30 cellular contexts compared by ENCODE assay signal in genomic region chr11:38013157-38013556, GRCh38.
"Had no signal": no experiment of that assay in that cellular context is flagged by ENCODE, and none has a peak within 500 bp of the region (broad histone marks: within the 10 kb centered on the region; RNA-seq: fewer than 3 reads in every experiment).

No MANE protein-coding gene starts in this region.

- H3K9ac ChIP-seq: neural progenitor cell, parathyroid adenoma had no signal

- H3K27ac ChIP-seq: neural progenitor cell, ovary, parathyroid adenoma, psoas muscle, skin epidermis, spleen, suprapubic skin, testis, tibial artery, transverse colon, upper lobe of right lung, vagina had no signal

- H3K27me3 ChIP-seq: neural progenitor cell, ovary, spleen, suprapubic skin, testis, tibial artery, transverse colon, upper lobe of right lung, vagina had no signal

- H3K4me2 ChIP-seq: neural progenitor cell, smooth muscle cell had no signal

- ATAC-seq: naive thymus-derived CD4-positive, alpha-beta T cell; natural killer cell; psoas muscle; right cardiac atrium; sciatic nerve; stimulated activated memory B cell treated with anti-CD40 and anti-IgM and Interleukin-4, amounts not matched to agents 10 μg/mL and 1 μg/mL and 100 μg/mL, for 72 hours; stimulated activated naive CD8-positive, alpha-beta T cell treated with anti-CD3 and anti-CD28 coated beads, Interleukin-15, amount 100 ng/mL, for 72 hours; stimulated activated naive CD8-positive, alpha-beta T cell treated with anti-CD3 and anti-CD28 coated beads, Interleukin-15, Interleukin-2, amounts not matched to agents 100 U/mL and 50 U/mL, for 24 hours; upper lobe of right lung had no signal

- H3K79me2 ChIP-seq: parathyroid adenoma had no signal

- H3K36me3 ChIP-seq: neural progenitor cell, ovary, spleen, suprapubic skin, tibial artery, transverse colon, upper lobe of right lung, vagina had no signal

- H2AFZ ChIP-seq: neural progenitor cell, parathyroid adenoma had no signal

- H3K4me3 ChIP-seq: neural progenitor cell, ovary, psoas muscle, skin epidermis, smooth muscle cell, spleen, suprapubic skin, testis, tibial artery, transverse colon, upper lobe of right lung, vagina had no signal

- DNase-seq: naive thymus-derived CD4-positive, alpha-beta T cell; natural killer cell; occipital lobe; ovary; posterior cingulate gyrus; psoas muscle; right cardiac atrium; spleen; stimulated activated CD4-positive, alpha-beta T cell treated with anti-CD3 and anti-CD28 coated beads, Interleukin-12 subunit alpha, Interleukin-12 subunit beta, amount 100 ng/mL, for 4 hours; stimulated activated CD4-positive, alpha-beta T cell treated with anti-CD3 and anti-CD28 coated beads, Interleukin-1b, Interleukin-23, amount 100 ng/mL, for 48 hours; stimulated activated CD4-positive, alpha-beta T cell treated with anti-CD3 and anti-CD28 coated beads, Interleukin-4, amount 100 ng/mL, for 1 hour; stimulated activated CD4-positive, alpha-beta T cell treated with anti-CD3 and anti-CD28 coated beads, Interleukin-4, amount 100 ng/mL, for 4 hours; stimulated activated CD8-positive, alpha-beta memory T cell treated with anti-CD3 and anti-CD28 coated beads, Interleukin-4, amount 100 ng/mL, for 48 hours; stimulated activated naive CD4-positive, alpha-beta T cell; stimulated activated naive CD8-positive, alpha-beta T cell treated with anti-CD3 and anti-CD28 coated beads, Interleukin-15, amount 100 ng/mL, for 72 hours; stimulated activated naive CD8-positive, alpha-beta T cell treated with anti-CD3 and anti-CD28 coated beads, Interleukin-15, Interleukin-2, amounts not matched to agents 100 U/mL and 50 U/mL, for 24 hours; substantia nigra; testis; tibial artery; transverse colon; upper lobe of right lung had no signal

- FAIRE-seq: urothelium cell line had no signal

- H3K9me3 ChIP-seq: ovary, psoas muscle, suprapubic skin, testis, tibial artery, transverse colon, upper lobe of right lung, vagina had no signal

- H3K4me1 ChIP-seq: neural progenitor cell, parathyroid adenoma, psoas muscle, spleen, suprapubic skin, testis, transverse colon, upper lobe of right lung, vagina had no signal
